1 cellular context compared by ENCODE assay signal in genomic region chr2:241753493-241753892, GRCh38.
TF ChIP-seq lines count a peak whose summit lies in the region.

No MANE protein-coding gene starts in this region.

TF ChIP-seq in WTC11, 78 proteins besides CTCF, POLR2A, EP300 and RAD21:
- no peak for TF ChIP-seq NR2C2 (CRISPR knock-in tag; IDR thresholded peaks at IDR 0.05)
- no peak for TF ChIP-seq ZNF671 (CRISPR knock-in tag; IDR thresholded peaks at IDR 0.05)
